Comparison of ENCODE assay signal across 13 cellular contexts in the genomic region with DNA sequence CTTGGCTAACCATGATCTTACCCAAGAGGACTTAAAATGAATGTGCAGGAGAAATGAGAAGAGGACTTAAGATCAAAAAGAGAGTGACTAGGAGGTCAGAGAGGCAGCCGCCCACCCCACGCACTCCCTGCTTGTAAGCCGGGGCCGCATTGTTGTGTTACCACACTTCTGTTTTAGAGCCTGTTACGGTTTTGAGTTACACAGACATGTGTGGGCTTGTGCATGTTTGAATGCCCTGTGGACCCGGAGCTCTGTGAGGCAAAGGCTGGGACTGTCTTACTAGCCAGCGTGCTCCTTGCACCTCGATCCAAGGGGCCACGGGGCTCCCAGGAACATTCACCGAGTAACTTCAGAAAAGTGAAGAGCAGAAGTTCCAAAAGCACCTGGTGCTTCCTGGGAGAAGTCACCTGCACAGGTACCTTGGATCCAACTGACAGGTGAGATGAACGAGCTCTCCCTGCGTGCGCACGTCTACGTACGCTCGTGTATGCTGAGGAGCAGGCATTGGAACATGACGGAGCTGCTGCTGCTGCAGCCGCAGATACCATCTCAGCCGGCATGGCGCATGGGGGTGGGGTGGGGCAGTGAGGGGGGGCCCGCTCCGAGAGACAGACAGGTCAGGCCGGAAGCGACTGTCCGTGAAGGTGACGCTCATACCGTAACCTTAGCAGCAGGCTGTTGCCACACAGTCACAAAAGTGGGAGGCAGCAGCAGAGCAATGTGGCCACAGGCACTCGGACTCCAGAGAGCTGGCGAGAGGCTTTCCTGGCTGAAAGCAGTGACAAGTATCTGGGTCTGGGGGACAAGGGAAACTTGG.
"Had no signal": no experiment of that assay in that cellular context is flagged by ENCODE, and none has a peak within 500 bp of the region (broad histone marks: within the 10 kb centered on the region; RNA-seq: fewer than 3 reads in every experiment).

No MANE protein-coding gene starts in this region.

- H3K9me3 ChIP-seq: adrenal gland, right atrium auricular region had no signal

- H3K9me3 Mint-ChIP-seq: activated CD4-positive, alpha-beta T cell treated with anti-CD3 and anti-CD28 coated beads, Interleukin-2, amount 10 ng/mL, durations not matched to agents 7 days and 5 days; central memory CD8-positive, alpha-beta T cell; neural progenitor cell had no signal

- H3K27ac ChIP-seq: adrenal gland, neural progenitor cell, right atrium auricular region, SK-N-MC, VCaP had no signal

- H2AFZ ChIP-seq: neural progenitor cell had no signal

- H3K9ac ChIP-seq: neural progenitor cell had no signal

- H3K27me3 ChIP-seq: adrenal gland, neural progenitor cell, right atrium auricular region had no signal

- H3K4me3 ChIP-seq: adrenal gland, neural progenitor cell, right atrium auricular region, SK-N-MC, skin epidermis had no signal

- DNase-seq: activated CD4-positive, alpha-beta T cell treated with anti-CD3 and anti-CD28 coated beads, Interleukin-2, amount 10 ng/mL, durations not matched to agents 7 days and 5 days; activated naive CD4-positive, alpha-beta T cell treated with Interleukin-2 at 50 U/mL for 16 hours; cortex of kidney; effector CD8-positive, alpha-beta T cell; kidney; T-helper 1 cell had no signal

- H3K4me1 Mint-ChIP-seq: activated CD4-positive, alpha-beta T cell treated with anti-CD3 and anti-CD28 coated beads, Interleukin-2, amount 10 ng/mL, durations not matched to agents 7 days and 5 days; neural progenitor cell had no signal

- H3K4me2 ChIP-seq: neural progenitor cell had no signal

- H3K4me1 ChIP-seq: adrenal gland, right atrium auricular region had no signal

- H3K27ac Mint-ChIP-seq: activated CD4-positive, alpha-beta T cell treated with anti-CD3 and anti-CD28 coated beads, Interleukin-2, amount 10 ng/mL, durations not matched to agents 7 days and 5 days; neural progenitor cell had no signal

- H3K36me3 ChIP-seq: neural progenitor cell had no signal

- H3K27me3 Mint-ChIP-seq: activated CD4-positive, alpha-beta T cell treated with anti-CD3 and anti-CD28 coated beads, Interleukin-2, amount 10 ng/mL, durations not matched to agents 7 days and 5 days; central memory CD8-positive, alpha-beta T cell had no signal

- H3K4me3 Mint-ChIP-seq: activated CD4-positive, alpha-beta T cell treated with anti-CD3 and anti-CD28 coated beads, Interleukin-2, amount 10 ng/mL, durations not matched to agents 7 days and 5 days; central memory CD8-positive, alpha-beta T cell; neural progenitor cell had no signal
